ENCODE assay signal across 8 cellular contexts in the genomic region with DNA sequence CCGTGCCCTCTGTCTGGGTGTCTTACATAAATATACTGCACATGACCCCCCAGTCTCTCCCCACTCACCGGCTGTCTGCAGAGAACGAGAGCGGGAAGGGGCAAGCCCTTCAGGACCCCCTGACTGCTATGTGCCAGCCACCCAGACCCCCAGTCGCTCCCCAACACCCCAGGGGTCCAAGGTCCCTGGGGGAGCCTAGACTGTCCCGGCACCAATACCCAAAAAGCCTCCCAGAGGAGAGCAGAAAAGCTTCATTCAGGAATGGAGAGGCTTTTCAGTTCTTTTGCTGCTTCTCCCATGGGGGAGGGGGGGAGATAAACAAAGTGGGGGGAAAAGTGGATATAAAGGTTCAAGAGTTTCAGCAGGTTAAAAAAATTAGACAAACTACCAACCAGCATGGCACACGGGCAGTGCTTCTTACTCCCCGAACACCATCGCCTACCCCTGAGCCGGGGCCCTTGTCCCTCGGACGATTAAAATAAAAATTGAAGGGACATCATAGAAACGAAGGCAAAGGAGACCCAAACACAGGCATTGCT. TPM values are rescaled to one million over a fixed set of nuclear protein-coding genes. Genes with fewer than 3 reads are reported as not detected.
A peak's percentile ranks its signal among the peaks of the same experiment; 100 is the strongest.
DNase-seq lines count a peak whose midpoint lies in the region; ATAC-seq, FAIRE-seq and TF ChIP-seq lines count a peak whose summit lies in the region.

No MANE protein-coding gene starts in this region.

- H3K4me1 ChIP-seq in iPS DF 6.9 (ENCODE audit: control insufficient read depth, insufficient read depth, low read length): peaks cover 10% of the 10 kb centered on the region
- H3K4me1 ChIP-seq in stomach: peaks cover 58 to 73% (median 66%) of the 10 kb centered on the region in 4 donors

- peak; percentile 71 for FAIRE-seq in GM18507 (lab: Jason Lieb, UNC)

- no peaks in the 10 kb centered on the region for H3K27me3 ChIP-seq in iPS DF 6.9 (ENCODE audit: control insufficient read depth, insufficient read depth, low read length)
- H3K27me3 ChIP-seq in stomach: no peaks in the 10 kb centered on the region

- H3K36me3 ChIP-seq in iPS DF 6.9 (ENCODE audit: control insufficient read depth, insufficient read depth, low read length) (peaks cover 17% of the 10 kb centered on the region), stomach (peaks cover 3 to 23% (median 15%) of the 10 kb centered on the region in 4 donors)

- H3K27ac Mint-ChIP-seq in activated T-helper 1 cell treated with anti-CD3 and anti-CD28 coated beads, Interleukin-12 subunit alpha, Interleukin-12 subunit beta, Interleukin-2, Interleukin-4 antibody, amounts not matched to agents 30 ng/mL and 10 ng/mL and 1 ng/mL, durations not matched to agents 14 hours and 24 hours and 36 hours: peak overlapping the region; percentile 82

- DNase-seq in GM18507 (ENCODE audit: extremely low spot score, insufficient read length, low read depth): no peak
- DNase-seq in activated T-helper 1 cell treated with anti-CD3 and anti-CD28 coated beads, Interleukin-12 subunit alpha, Interleukin-12 subunit beta, Interleukin-2, Interleukin-4 antibody, amounts not matched to agents 30 ng/mL and 10 ng/mL and 1 ng/mL, durations not matched to agents 14 hours and 24 hours and 36 hours (ENCODE audit: low spot score): no peak
- no peak for DNase-seq in iPS DF 6.9 (ENCODE audit: low read depth, low spot score)
- no peak for DNase-seq in stomach

- H3K4me3 ChIP-seq in iPS DF 6.9 (ENCODE audit: low read length): peak overlapping the region; percentile 92; the same call in 1 of the 2 replicates
- H3K4me3 ChIP-seq in stomach: peak overlapping the region; percentile 63 to 88 (median 76)

- no CpG with 5 or more reads among the region's 13 CpGs for WGBS in iPS DF 6.9 (ENCODE audit: insufficient coverage, insufficient read length)
- 2 to 5% (median 4%) methylated on average over 13 of the region's 13 CpGs for WGBS in stomach, 5 donors

- TF ChIP-seq EP300 in stomach (IDR thresholded peaks at IDR 0.05): no peak

- H3K9me3 ChIP-seq in iPS DF 6.9 (ENCODE audit: control insufficient read depth, insufficient read depth, low read length): no peaks in the 10 kb centered on the region
- H3K9me3 ChIP-seq in stomach: no peaks in the 10 kb centered on the region

- intact Hi-C loops in activated T-helper 1 cell treated with anti-CD3 and anti-CD28 coated beads, Interleukin-12 subunit alpha, Interleukin-12 subunit beta, Interleukin-2, Interleukin-4 antibody, amounts not matched to agents 30 ng/mL and 10 ng/mL and 1 ng/mL, durations not matched to agents 14 hours and 24 hours and 36 hours (cut with micrococcal nuclease): loop anchor here (2.0 to 5.0 kb wide), 5 partner anchors 36 to 191 kb away; a partner anchor contains a TSS
- intact Hi-C loops in stomach (cut with DNase I; ENCODE audit: low total_unique reads): no loop called here

- H3K9me3 Mint-ChIP-seq in activated T-helper 1 cell treated with anti-CD3 and anti-CD28 coated beads, Interleukin-12 subunit alpha, Interleukin-12 subunit beta, Interleukin-2, Interleukin-4 antibody, amounts not matched to agents 30 ng/mL and 10 ng/mL and 1 ng/mL, durations not matched to agents 14 hours and 24 hours and 36 hours: no peaks in the 10 kb centered on the region

- H3K4me1 Mint-ChIP-seq in activated T-helper 1 cell treated with anti-CD3 and anti-CD28 coated beads, Interleukin-12 subunit alpha, Interleukin-12 subunit beta, Interleukin-2, Interleukin-4 antibody, amounts not matched to agents 30 ng/mL and 10 ng/mL and 1 ng/mL, durations not matched to agents 14 hours and 24 hours and 36 hours (ENCODE audit: low read depth): peaks cover 59% of the 10 kb centered on the region

- peak overlapping the region; percentile 90 for H3K4me3 Mint-ChIP-seq in activated T-helper 1 cell treated with anti-CD3 and anti-CD28 coated beads, Interleukin-12 subunit alpha, Interleukin-12 subunit beta, Interleukin-2, Interleukin-4 antibody, amounts not matched to agents 30 ng/mL and 10 ng/mL and 1 ng/mL, durations not matched to agents 14 hours and 24 hours and 36 hours

- no peaks in the 10 kb centered on the region for H3K27me3 Mint-ChIP-seq in activated T-helper 1 cell treated with anti-CD3 and anti-CD28 coated beads, Interleukin-12 subunit alpha, Interleukin-12 subunit beta, Interleukin-2, Interleukin-4 antibody, amounts not matched to agents 30 ng/mL and 10 ng/mL and 1 ng/mL, durations not matched to agents 14 hours and 24 hours and 36 hours (ENCODE audit: insufficient read depth)

- TF ChIP-seq CTCF in 22Rv1 (IDR thresholded peaks at IDR 0.05): no peak
- no peak for TF ChIP-seq CTCF in stomach (IDR thresholded peaks at IDR 0.05)

- H3K27ac ChIP-seq in 22Rv1 (peak overlapping the region; percentile 99), iPS DF 6.9 (ENCODE audit: low read length) (no peak overlapping the region), stomach (peak overlapping the region; percentile 97 to 99 (median 98))

- ATAC-seq in GM21737 (IDR thresholded peaks at IDR 0.05; ENCODE audit: unreplicated experiment) (no peak), HG02938 (IDR thresholded peaks at IDR 0.05; ENCODE audit: unreplicated experiment) (no peak), HG02642 (IDR thresholded peaks at IDR 0.05; ENCODE audit: poor library complexity, unreplicated experiment) (no peak)

- peaks cover 23% of the 10 kb centered on the region for H3K36me3 Mint-ChIP-seq in activated T-helper 1 cell treated with anti-CD3 and anti-CD28 coated beads, Interleukin-12 subunit alpha, Interleukin-12 subunit beta, Interleukin-2, Interleukin-4 antibody, amounts not matched to agents 30 ng/mL and 10 ng/mL and 1 ng/mL, durations not matched to agents 14 hours and 24 hours and 36 hours (ENCODE audit: low read depth)

- TF ChIP-seq POLR2A in stomach (IDR thresholded peaks at IDR 0.05): no peak

RNA-seq across cellular contexts. Expression of a gene that starts 1.4 kb away (rescaled TPM):
- 151 and 154 TPM in 2 replicates for total RNA-seq in activated T-helper 1 cell treated with anti-CD3 and anti-CD28 coated beads, Interleukin-12 subunit alpha, Interleukin-12 subunit beta, Interleukin-2, Interleukin-4 antibody, amounts not matched to agents 30 ng/mL and 10 ng/mL and 1 ng/mL, durations not matched to agents 14 hours and 24 hours and 36 hours
- total RNA-seq in stomach: 100 to 1,000 TPM in 2 of 5 donors, 10 to 100 TPM in 3; 19.4 to 135 (median 93.9) TPM
- 10 to 100 TPM; 47.5 to 69.3 (median 66.9) TPM for polyA plus RNA-seq in stomach

RNA-seq across cellular contexts. Expression of a gene that starts 43.1 kb away (rescaled TPM):
- 36.6 and 39.1 TPM in 2 replicates for total RNA-seq in activated T-helper 1 cell treated with anti-CD3 and anti-CD28 coated beads, Interleukin-12 subunit alpha, Interleukin-12 subunit beta, Interleukin-2, Interleukin-4 antibody, amounts not matched to agents 30 ng/mL and 10 ng/mL and 1 ng/mL, durations not matched to agents 14 hours and 24 hours and 36 hours
- 100 to 1,000 TPM in 1 of 5 donors, 10 to 100 TPM in 4; 27.0 to 110 (median 75.9) TPM for total RNA-seq in stomach
- 10 to 100 TPM in 2 of 3 donors, 1 to 10 TPM in 1; 10.0 to 13.8 (median 10.8) TPM for polyA plus RNA-seq in stomach
